In genomic region chr5:75471193-75471592, GRCh38 we compare ENCODE assay signal across 22 cellular contexts. TPM values are rescaled to one million over a fixed set of nuclear protein-coding genes. Genes with fewer than 3 reads are reported as not detected.
DNase-seq lines count a peak whose midpoint lies in the region; ATAC-seq, FAIRE-seq and TF ChIP-seq lines count a peak whose summit lies in the region.
"Had no signal": no experiment of that assay in that cellular context is flagged by ENCODE, and none has a peak within 500 bp of the region (broad histone marks: within the 10 kb centered on the region; RNA-seq: fewer than 3 reads in every experiment).

No MANE protein-coding gene starts in this region.

- H3K9ac ChIP-seq in mesenchymal stem cell (ENCODE audit: low read length), result no peak overlapping the region
- H3K9ac ChIP-seq: BLaER1 treated with 17β-estradiol and CSF1 and Interleukin-3, amounts not matched to agents 10 nM and 100 nM had no signal

- H2BK120ac ChIP-seq in mesenchymal stem cell (ENCODE audit: low read depth, low read length), result no peak overlapping the region

- 74% methylated on average over 2 of the region's 2 CpGs for WGBS in A549 (ENCODE audit: missing lambda C conversion rate)
- WGBS in mesenchymal stem cell, result 91% methylated on average over 1 of the region's 2 CpGs

- H3K14ac ChIP-seq in mesenchymal stem cell (ENCODE audit: low read length in 2 of 2), result no peak overlapping the region

- H3K27ac ChIP-seq in A549, result no peak overlapping the region
- no peak overlapping the region for H3K27ac ChIP-seq in mesenchymal stem cell (ENCODE audit: low read length, poor library complexity, severe bottlenecking)
- H3K27ac ChIP-seq: 22Rv1; BLaER1 treated with 17β-estradiol and CSF1 and Interleukin-3, amounts not matched to agents 10 nM and 100 nM had no signal

- peaks cover 14% of the 10 kb centered on the region for H3K4me1 ChIP-seq in A549
- peaks cover 6% of the 10 kb centered on the region for H3K4me1 ChIP-seq in mesenchymal stem cell (ENCODE audit: control insufficient read depth, insufficient read depth, low read depth, low read length)
- H3K4me1 ChIP-seq: BE2C had no signal

- no peak overlapping the region for H2BK5ac ChIP-seq in mesenchymal stem cell (ENCODE audit: low read depth, low read length, poor library complexity, severe bottlenecking)

- no peak overlapping the region for H3K23ac ChIP-seq in mesenchymal stem cell (ENCODE audit: low read length in 2 of 2)

- no peak for TF ChIP-seq POLR2A in A549 (IDR thresholded peaks at IDR 0.05; ENCODE audit: low read length)

- H3K4me2 ChIP-seq in A549 (no peak overlapping the region), mesenchymal stem cell (ENCODE audit: low read length, poor library complexity, severe bottlenecking) (no peak overlapping the region)
- H3K4me2 ChIP-seq: BLaER1 treated with 17β-estradiol and CSF1 and Interleukin-3, amounts not matched to agents 10 nM and 100 nM had no signal

- no peak overlapping the region for H3K18ac ChIP-seq in mesenchymal stem cell (ENCODE audit: low read depth in 1 of 2, low read length in 2 of 2)

- H2BK12ac ChIP-seq in mesenchymal stem cell (ENCODE audit: low read length in 2 of 2), result no peak overlapping the region

- TF ChIP-seq EP300 in A549 (IDR thresholded peaks at IDR 0.05), result no peak

- H3K4me3 ChIP-seq in A549, result no peak overlapping the region
- H3K4me3 ChIP-seq in mesenchymal stem cell (ENCODE audit: insufficient read depth in 1 of 2, low read depth in 1 of 2, low read length in 2 of 2), result no peak overlapping the region
- H3K4me3 ChIP-seq: BLaER1 treated with 17β-estradiol and CSF1 and Interleukin-3, amounts not matched to agents 10 nM and 100 nM had no signal

- H3K79me1 ChIP-seq in mesenchymal stem cell (replicated peaks; ENCODE audit: low read length, poor library complexity, severe bottlenecking), result peaks cover 11% of the 10 kb centered on the region

- ATAC-seq in A549 (no peak), GM18909 (IDR thresholded peaks at IDR 0.05; ENCODE audit: poor library complexity, unreplicated experiment) (peak; percentile 62), HG03378 (IDR thresholded peaks at IDR 0.05; ENCODE audit: unreplicated experiment) (no peak)

- H3K9me3 ChIP-seq in A549 (peaks cover 25% of the 10 kb centered on the region), mesenchymal stem cell (ENCODE audit: control insufficient read depth, low read length) (peaks cover 33% of the 10 kb centered on the region)

- TF ChIP-seq RAD21 in A549 (conservative IDR thresholded peaks at IDR 0.05 in 1 of 2, IDR thresholded peaks at IDR 0.05 in 1 of 2), result no peak

- no peak overlapping the region for H4K91ac ChIP-seq in mesenchymal stem cell (ENCODE audit: low read length)

- peak; percentile 36 for FAIRE-seq in A549 (lab: Jason Lieb, UNC)
- FAIRE-seq in RCC 7860 (lab: Jason Lieb, UNC), result peak; percentile 62
- FAIRE-seq: A204.1, GM12891, H1 had no signal

- CTCF ChIA-PET in A549 (lab: Yijun Ruan, JAX), result no interaction called here

- H3K36me3 ChIP-seq in mesenchymal stem cell (ENCODE audit: control insufficient read depth in 1 of 2, insufficient read depth in 2 of 2, low read depth in 1 of 2, low read length in 2 of 2), result peaks cover 0 to 6% of the 10 kb centered on the region in 2 experiments

- H3K4ac ChIP-seq in mesenchymal stem cell (ENCODE audit: low read depth in 1 of 2, low read length in 2 of 2), result no peak overlapping the region

- POLR2A ChIA-PET in A549 (lab: Yijun Ruan, JAX), result no interaction called here

- H2BK15ac ChIP-seq in mesenchymal stem cell (ENCODE audit: low read depth, poor library complexity, severe bottlenecking), result no peak overlapping the region

- no peaks in the 10 kb centered on the region for H3K27me3 ChIP-seq in mesenchymal stem cell (ENCODE audit: control insufficient read depth in 1 of 2, insufficient read depth in 1 of 2, low read length in 2 of 2)
- H3K27me3 ChIP-seq: BE2C; BLaER1 treated with 17β-estradiol and CSF1 and Interleukin-3, amounts not matched to agents 10 nM and 100 nM had no signal

- TF ChIP-seq CTCF in A549 (IDR thresholded peaks at IDR 0.05), result no peak

- no peak overlapping the region for H4K8ac ChIP-seq in mesenchymal stem cell (ENCODE audit: low read length)

- DNase-seq in A549 (ENCODE audit: low read depth in 1 of 2, low spot score in 1 of 2) (no peak), RCC 7860 (ENCODE audit: low spot score) (no peak), mesenchymal stem cell (no peak), amniotic stem cell (lab: John Stamatoyannopoulos, UW) (no peak)
- DNase-seq: ACHN; AML-193; BE2C; Calu3; CD4-positive, alpha-beta T cell; CD8-positive, alpha-beta memory T cell; DMS53; DMS79 treated with DMSO at 0.1 percent for 48 hours; GF-D8; H7; HCEC 1CT had no signal

- no peak overlapping the region for H2AFZ ChIP-seq in mesenchymal stem cell (ENCODE audit: low read depth, low read length)

- H2AK5ac ChIP-seq in mesenchymal stem cell (ENCODE audit: low read length, severe bottlenecking), result no peak overlapping the region

TF ChIP-seq in A549, 52 proteins besides CTCF, POLR2A, EP300 and RAD21:
- no peak for TF ChIP-seq BCL3 (IDR thresholded peaks at IDR 0.05)
- no peak for TF ChIP-seq E2F6 (IDR thresholded peaks at IDR 0.05; ENCODE audit: borderline replicate concordance, low read depth)
- no peak for TF ChIP-seq ZC3H11A (IDR thresholded peaks at IDR 0.05)
- TF ChIP-seq REST (IDR thresholded peaks at IDR 0.05), result no peak

RNA-seq across cellular contexts. Expression of gene CERT1, which starts 40.2 kb away (rescaled TPM):
- 19.5 and 25.7 TPM in 2 replicates for polyA plus RNA-seq in A549 (2011; rRNA removed)
- 5.2 and 6.0 TPM in 2 replicates for polyA plus RNA-seq in A549 (2012; cell fraction: cytosol; rRNA removed)
- polyA plus RNA-seq in A549 (2012; cell fraction: nucleus; rRNA removed), result 6.7 and 8.1 TPM in 2 replicates
- 22.5 to 27.7 TPM (median 22.5 TPM) in 3 replicates for polyA plus RNA-seq in A549 (2017; fragmentation: RNase III; extraction: RNeasy Plus Mini Kit Qiagen cat#74134 plus additional on column Dnase treatment)
- 18.2 and 30.8 TPM in 2 replicates for polyA minus RNA-seq in A549 (2011; rRNA and poly(A)+ RNA removed)
- polyA plus RNA-seq in mesenchymal stem cell (2013, experiment 1 of 2), result 33.2 TPM
- 34.9 TPM for polyA plus RNA-seq in mesenchymal stem cell (2013, experiment 2 of 2)

RNA-seq across cellular contexts. Expression of gene POLK, which starts 40.5 kb away (rescaled TPM):
- polyA plus RNA-seq in A549 (2011; rRNA removed), result 39.8 and 41.6 TPM in 2 replicates
- 5.0 and 5.5 TPM in 2 replicates for polyA plus RNA-seq in A549 (2012; cell fraction: cytosol; rRNA removed)
- polyA plus RNA-seq in A549 (2012; cell fraction: nucleus; rRNA removed), result 4.2 and 4.8 TPM in 2 replicates
- 10.9 to 12.3 TPM (median 12.2 TPM) in 3 replicates for polyA plus RNA-seq in A549 (2017; fragmentation: RNase III; extraction: RNeasy Plus Mini Kit Qiagen cat#74134 plus additional on column Dnase treatment)
- polyA minus RNA-seq in A549 (2011; rRNA and poly(A)+ RNA removed), result 22.6 and 23.8 TPM in 2 replicates
- 13.8 TPM for polyA plus RNA-seq in mesenchymal stem cell (2013, experiment 1 of 2)
- 13.5 TPM for polyA plus RNA-seq in mesenchymal stem cell (2013, experiment 2 of 2)
